Comparison of ENCODE assay signal across 22 cellular contexts in the genomic region with DNA sequence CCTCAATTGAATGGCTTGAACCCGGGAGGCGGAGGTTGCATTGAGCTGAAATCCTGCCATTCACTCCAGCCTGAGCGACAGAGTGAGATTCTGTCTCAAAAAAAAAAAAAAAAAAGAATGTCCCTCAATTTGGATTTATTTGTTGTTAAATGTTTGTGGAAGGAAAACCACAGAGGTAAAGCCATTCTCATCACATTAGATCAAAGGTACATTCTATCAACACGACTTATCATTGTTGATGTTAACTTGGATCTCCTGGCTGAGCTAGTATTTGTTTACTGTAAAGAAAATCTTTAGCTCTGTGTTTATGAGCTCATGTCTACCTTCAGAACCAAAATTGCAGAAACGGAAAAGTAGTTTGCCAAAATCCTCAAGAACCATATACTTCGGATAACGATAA.
A peak's percentile ranks its signal among the peaks of the same experiment; 100 is the strongest.
DNase-seq lines count a peak whose midpoint lies in the region; ATAC-seq, FAIRE-seq and TF ChIP-seq lines count a peak whose summit lies in the region.
"Had no signal": no experiment of that assay in that cellular context is flagged by ENCODE, and none has a peak within 500 bp of the region (broad histone marks: within the 10 kb centered on the region; RNA-seq: fewer than 3 reads in every experiment).

No MANE protein-coding gene starts in this region.

- no peaks in the 10 kb centered on the region for H3K36me3 Mint-ChIP-seq in progenitor cell of endocrine pancreas (ENCODE audit: insufficient read depth)
- H3K36me3 Mint-ChIP-seq: CD4-positive, CD25-positive, alpha-beta regulatory T cell; CD8-positive, alpha-beta T cell had no signal

- H3K4me1 ChIP-seq in HepG2 (ENCODE audit: insufficient read depth, low read length) (peaks cover 15% of the 10 kb centered on the region), right lobe of liver (no peaks in the 10 kb centered on the region), endothelial cell of umbilical vein (ENCODE audit: control insufficient read depth, extremely low read depth, insufficient read depth, low read length) (no peaks in the 10 kb centered on the region), left ventricle myocardium inferior (no peaks in the 10 kb centered on the region)
- H3K4me1 ChIP-seq: BLaER1 had no signal

- no peak for TF ChIP-seq RAD21 in HepG2 (CRISPR knock-in tag; IDR thresholded peaks at IDR 0.05)

- H2AFZ ChIP-seq in HepG2 (ENCODE audit: low read length) (no peak overlapping the region), endothelial cell of umbilical vein (ENCODE audit: low read depth, low read length) (no peak overlapping the region)
- H2AFZ ChIP-seq: GM23248 had no signal

- intact Hi-C loops in HepG2 (cut with micrococcal nuclease; ENCODE audit: unreplicated experiment), result loop anchor here (1.0 to 10.0 kb wide), 2 partner anchors 34 to 79 kb away; no protein-coding TSS in a partner anchor
- intact Hi-C loops in right lobe of liver (cut with DNase I), result no loop called here
- intact Hi-C loops in endothelial cell of umbilical vein (cut with micrococcal nuclease), result no loop called here
- intact Hi-C loops in left ventricle myocardium inferior (cut with micrococcal nuclease), result no loop called here

- BruUV-seq in HepG2 (replicated peaks; lab: Mats Ljungman, UMichigan) (no TSS peak), endothelial cell of umbilical vein (replicated peaks; lab: Mats Ljungman, UMichigan) (no TSS peak)

- H4K20me1 ChIP-seq in HepG2 (ENCODE audit: insufficient read depth, low read length) (no peaks in the 10 kb centered on the region), endothelial cell of umbilical vein (replicated peaks; ENCODE audit: control insufficient read depth, extremely low read depth, insufficient read depth, low read length) (no peaks in the 10 kb centered on the region)
- H4K20me1 ChIP-seq: BLaER1 had no signal

- H3K27me3 ChIP-seq in HepG2 (ENCODE audit: control insufficient read depth in 1 of 2, insufficient read depth in 2 of 2, low read length in 2 of 2) (0 out of 5 replicates have a peak, but pooled peaks cover 0 to 3% of the 10 kb centered on the region in 2 experiments), right lobe of liver (no peaks in the 10 kb centered on the region), endothelial cell of umbilical vein (ENCODE audit: control insufficient read depth in 2 of 2, insufficient read depth in 2 of 2, low read length in 2 of 2) (no peaks in the 10 kb centered on the region), left ventricle myocardium inferior (ENCODE audit: low read depth) (peaks cover 45% of the 10 kb centered on the region)
- H3K27me3 ChIP-seq: BLaER1 had no signal

- H3K4me3 Mint-ChIP-seq in progenitor cell of endocrine pancreas (ENCODE audit: low read depth), result no peak overlapping the region
- H3K4me3 Mint-ChIP-seq: B cell; CD4-positive, CD25-positive, alpha-beta regulatory T cell; CD8-positive, alpha-beta T cell had no signal

- no peak overlapping the region for H3K4me3 ChIP-seq in HepG2 (replicated peaks in 1 of 3; ENCODE audit: insufficient read depth in 1 of 3, low read depth in 2 of 3, low read length in 3 of 3)
- H3K4me3 ChIP-seq in right lobe of liver, result no peak overlapping the region
- H3K4me3 ChIP-seq in endothelial cell of umbilical vein (replicated peaks in 1 of 3; ENCODE audit: insufficient read depth in 1 of 3, low read depth in 1 of 3, low read length in 3 of 3), result no peak overlapping the region
- no peak overlapping the region for H3K4me3 ChIP-seq in left ventricle myocardium inferior
- H3K4me3 ChIP-seq: BLaER1, GM12878, GM23248 had no signal

- in situ Hi-C loops in HepG2 (cut with HindIII; ENCODE audit: extremely low pct_ligation_motif_present, low pct_unique_long_range_greater_than_20kb), result no loop called here

- no peaks in the 10 kb centered on the region for H3K9me3 ChIP-seq in HepG2 (ENCODE audit: low read length)
- no peaks in the 10 kb centered on the region for H3K9me3 ChIP-seq in right lobe of liver
- no peaks in the 10 kb centered on the region for H3K9me3 ChIP-seq in endothelial cell of umbilical vein (replicated peaks; ENCODE audit: control insufficient read depth, insufficient read depth, low read length)
- H3K9me3 ChIP-seq in left ventricle myocardium inferior (replicated peaks), result peaks cover 4% of the 10 kb centered on the region
- H3K9me3 ChIP-seq: BLaER1 had no signal

- FAIRE-seq in HepG2 (lab: Jason Lieb, UNC) (no peak), TTC549 (lab: Jason Lieb, UNC) (peak; percentile 97), endothelial cell of umbilical vein (lab: Jason Lieb, UNC) (peak; percentile 4)
- FAIRE-seq: A204.1, GM12878, H1 had no signal

- H3K36me3 ChIP-seq in HepG2 (replicated peaks in 1 of 2; ENCODE audit: control insufficient read depth in 1 of 2, insufficient read depth in 2 of 2, low read length in 2 of 2) (no peaks in the 10 kb centered on the region), right lobe of liver (no peaks in the 10 kb centered on the region), endothelial cell of umbilical vein (ENCODE audit: control insufficient read depth in 2 of 2, extremely low read depth in 1 of 2, insufficient read depth in 2 of 2, low read length in 2 of 2) (no peaks in the 10 kb centered on the region), left ventricle myocardium inferior (no peaks in the 10 kb centered on the region)
- H3K36me3 ChIP-seq: BLaER1 had no signal

- ATAC-seq in HepG2 (peak; percentile 39; the same call in 1 of the 3 replicates), right lobe of liver (no peak), GM18505 (IDR thresholded peaks at IDR 0.05; ENCODE audit: unreplicated experiment) (no peak)
- ATAC-seq: CD8-positive, alpha-beta T cell; GM12878 had no signal

- H3K4me1 Mint-ChIP-seq in progenitor cell of endocrine pancreas (ENCODE audit: low read depth), result peaks cover 12% of the 10 kb centered on the region
- H3K4me1 Mint-ChIP-seq: B cell; CD4-positive, CD25-positive, alpha-beta regulatory T cell had no signal

- H3K27ac Mint-ChIP-seq in progenitor cell of endocrine pancreas, result peak overlapping the region; percentile 9
- H3K27ac Mint-ChIP-seq: B cell; CD4-positive, CD25-positive, alpha-beta regulatory T cell; CD8-positive, alpha-beta T cell had no signal

- no peaks in the 10 kb centered on the region for H3K9me1 ChIP-seq in endothelial cell of umbilical vein (replicated peaks; ENCODE audit: control insufficient read depth, extremely low read depth, insufficient read depth, low read length)

- H3K27me3 Mint-ChIP-seq in progenitor cell of endocrine pancreas, result no peaks in the 10 kb centered on the region
- H3K27me3 Mint-ChIP-seq: B cell; CD4-positive, CD25-positive, alpha-beta regulatory T cell had no signal

- H3K9me3 Mint-ChIP-seq in progenitor cell of endocrine pancreas (ENCODE audit: low read depth), result no peaks in the 10 kb centered on the region
- H3K9me3 Mint-ChIP-seq: CD4-positive, CD25-positive, alpha-beta regulatory T cell; CD8-positive, alpha-beta T cell had no signal

- TF ChIP-seq POLR2A in HepG2 (IDR thresholded peaks at IDR 0.05; ENCODE audit: insufficient read depth in 1 of 2, low read depth in 2 of 2, low read length in 2 of 2), result no peak
- no peak for TF ChIP-seq POLR2A in right lobe of liver (IDR thresholded peaks at IDR 0.05)
- TF ChIP-seq POLR2A in endothelial cell of umbilical vein (IDR thresholded peaks at IDR 0.05; ENCODE audit: low read depth, low read length), result no peak
- TF ChIP-seq POLR2A in GM18505 (IDR thresholded peaks at IDR 0.05; ENCODE audit: borderline replicate concordance, extremely low read depth, insufficient read depth, insufficient read length), result no peak

- dilution Hi-C loops in endothelial cell of umbilical vein (cut with MboI; ENCODE audit: extremely low pct_ligation_motif_present, low sequenced_read_pairs), result no loop called here

- CTCF ChIA-PET in HepG2 (lab: Yijun Ruan, JAX; ENCODE audit: low intra/inter-chr PET ratio, low total read pairs), result no interaction called here
- CTCF ChIA-PET in endothelial cell of umbilical vein (lab: Charles Lee), result interaction anchor here (1.0 kb wide), 1 partner anchor 72 kb away, joined by 4 read pairs; no protein-coding TSS in a partner anchor

- peak; percentile 34 for DNase-seq in HepG2 (ENCODE audit: low spot score)
- no peak for DNase-seq in right lobe of liver
- DNase-seq in endothelial cell of umbilical vein (ENCODE audit: low read depth, low spot score), result no peak
- DNase-seq in progenitor cell of endocrine pancreas (ENCODE audit: low spot score, unreplicated experiment), result no peak
- no peak for DNase-seq in left ventricle myocardium inferior
- DNase-seq in GM20000 (ENCODE audit: low spot score), result no peak
- DNase-seq: CD4-positive, CD25-positive, alpha-beta regulatory T cell; CD8-positive, alpha-beta T cell; DMS53; DMS79 treated with DMSO at 0.1 percent for 48 hours; GM23248; H7; HCEC 1CT had no signal

- H3K9ac ChIP-seq in HepG2 (ENCODE audit: insufficient read depth, low read depth, low read length) (no peak overlapping the region), endothelial cell of umbilical vein (replicated peaks; ENCODE audit: extremely low read depth, insufficient read depth, low read length) (no peak overlapping the region)
- H3K9ac ChIP-seq: BLaER1, GM23248 had no signal

- H3K79me2 ChIP-seq in HepG2 (ENCODE audit: insufficient read depth, low read length), result no peaks in the 10 kb centered on the region
- H3K79me2 ChIP-seq in endothelial cell of umbilical vein (ENCODE audit: control insufficient read depth, insufficient read depth, low read length), result no peaks in the 10 kb centered on the region

- no peak for TF ChIP-seq CTCF in HepG2 (CRISPR knock-in tag; IDR thresholded peaks at IDR 0.05)
- TF ChIP-seq CTCF in right lobe of liver (IDR thresholded peaks at IDR 0.05), result no peak
- no peak for TF ChIP-seq CTCF in endothelial cell of umbilical vein (IDR thresholded peaks at IDR 0.05; ENCODE audit: extremely low read depth in 1 of 2, insufficient read depth in 1 of 2, low read depth in 1 of 2, low read length in 2 of 2)
- no peak for TF ChIP-seq CTCF in progenitor cell of endocrine pancreas (IDR thresholded peaks at IDR 0.05; ENCODE audit: unreplicated experiment)
- no peak for TF ChIP-seq CTCF in left ventricle myocardium inferior (IDR thresholded peaks at IDR 0.05; ENCODE audit: borderline replicate concordance)
- no peak for TF ChIP-seq CTCF in GM20000 (IDR thresholded peaks at IDR 0.05; ENCODE audit: extremely low read depth, missing control alignments)

- 7% methylated on average over 7 of the region's 7 CpGs for WGBS in HepG2 (ENCODE audit: low lambda C conversion rate)
- 29% methylated on average over 7 of the region's 7 CpGs for WGBS in right lobe of liver (ENCODE audit: insufficient coverage, low coverage, low lambda C conversion rate, missing lambda C conversion rate)

- POLR2A ChIA-PET in HepG2 (lab: Yijun Ruan, JAX) (interaction anchor here (0.6 kb wide), 1 partner anchor 49 kb away, joined by 3 read pairs; no protein-coding TSS in a partner anchor), endothelial cell of umbilical vein (lab: Charles Lee) (interaction anchor here (0.7 kb wide), 1 partner anchor 81 kb away, joined by 5 read pairs; no protein-coding TSS in a partner anchor)

- TF ChIP-seq EP300 in HepG2 (IDR thresholded peaks at IDR 0.05; ENCODE audit: low read depth in 2 of 2, low read length in 2 of 2) (no peak), HepG2 (CRISPR knock-in tag; IDR thresholded peaks at IDR 0.05; ENCODE audit: borderline replicate concordance) (no peak)

- H3K4me2 ChIP-seq in HepG2 (ENCODE audit: low read depth, low read length) (no peak overlapping the region), endothelial cell of umbilical vein (ENCODE audit: insufficient read depth, low read length) (no peak overlapping the region)
- H3K4me2 ChIP-seq: BLaER1 had no signal

- H3K27ac ChIP-seq in HepG2 (ENCODE audit: extremely low read length, insufficient read depth, low read length) (no peak overlapping the region), right lobe of liver (no peak overlapping the region), endothelial cell of umbilical vein (ENCODE audit: insufficient read depth, low read depth, low read length) (no peak overlapping the region), left ventricle myocardium inferior (replicated peaks) (no peak overlapping the region)
- H3K27ac ChIP-seq: 22Rv1, BLaER1, C4-2B, GM23248 had no signal
